ENCODE assay signal across 8 cellular contexts in genomic region chr2:73113634-73113958, GRCh38. TPM values are rescaled to one million over a fixed set of nuclear protein-coding genes. Genes with fewer than 3 reads are reported as not detected.
DNase-seq lines count a peak whose midpoint lies in the region; ATAC-seq, FAIRE-seq and TF ChIP-seq lines count a peak whose summit lies in the region.

No MANE protein-coding gene starts in this region.

- H3K27me3 ChIP-seq in bronchial epithelial cell (ENCODE audit: control insufficient read depth, insufficient read depth, low read length) (no peaks in the 10 kb centered on the region), aorta (ENCODE audit: control insufficient read depth in 1 of 2, insufficient read depth in 2 of 2, low read length in 1 of 2) (no peaks in the 10 kb centered on the region)

- intact Hi-C loops in mucosa of descending colon (cut with DNase I, micrococcal nuclease), result no loop called here
- intact Hi-C loops in aorta (cut with DNase I), result no loop called here

- H3K9me3 ChIP-seq in mucosa of descending colon (no peaks in the 10 kb centered on the region), aorta (ENCODE audit: control insufficient read depth, low read length) (no peaks in the 10 kb centered on the region)

- WGBS in aorta, 2 donors, result 1 to 6% methylated on average over 5 of the region's 5 CpGs

- POLR2A ChIA-PET in GM10248 (lab: Yijun Ruan, JAX), result no interaction called here

- H3K4me3 ChIP-seq in bronchial epithelial cell (ENCODE audit: low read depth, low read length), result peak overlapping the region; percentile 68
- H3K4me3 ChIP-seq in mucosa of descending colon, result peak overlapping the region; percentile 44
- H3K4me3 ChIP-seq in aorta (ENCODE audit: low read length in 2 of 2), result peak overlapping the region in 1 of 2 donors; percentile 99

- ATAC-seq in mucosa of descending colon, result no peak
- ATAC-seq in aorta (ENCODE audit: low FRiP score), result no peak

- no peak for TF ChIP-seq CTCF in bronchial epithelial cell (IDR thresholded peaks at IDR 0.05; ENCODE audit: insufficient read depth, low read length, severe bottlenecking)
- no peak for TF ChIP-seq CTCF in mucosa of descending colon (IDR thresholded peaks at IDR 0.05)
- no peak for TF ChIP-seq CTCF in GM10248 (IDR thresholded peaks at IDR 0.05; ENCODE audit: control extremely low read depth, extremely low read depth, low read depth, missing control alignments)

- CTCF ChIA-PET in GM10248 (lab: Yijun Ruan, JAX), result interaction anchor here (0.8 to 5.0 kb wide), 3 partner anchors 29 to 120 kb away, joined by 3 to 19 read pairs (median 5); no protein-coding TSS in a partner anchor

- peak overlapping the region; percentile 79 to 99 for H3K27ac ChIP-seq in aorta (ENCODE audit: low read depth in 1 of 2, low read length in 2 of 2)

- FAIRE-seq in bronchial epithelial cell (lab: Jason Lieb, UNC), result no peak

- H3K4me1 ChIP-seq in mucosa of descending colon (ENCODE audit: low read depth) (peaks cover 17% of the 10 kb centered on the region), aorta (ENCODE audit: control insufficient read depth in 1 of 2, insufficient read depth in 2 of 2, low read length in 2 of 2) (no peaks in the 10 kb centered on the region)

- H3K36me3 ChIP-seq in bronchial epithelial cell (ENCODE audit: control insufficient read depth, insufficient read depth, low read length), result no peaks in the 10 kb centered on the region
- no peaks in the 10 kb centered on the region for H3K36me3 ChIP-seq in mucosa of descending colon (ENCODE audit: low read depth)
- H3K36me3 ChIP-seq in aorta (ENCODE audit: control insufficient read depth in 1 of 2, insufficient read depth in 2 of 2, low read length in 1 of 2), result no peaks in the 10 kb centered on the region

- DNase-seq in stimulated activated CD8-positive, alpha-beta memory T cell treated with anti-CD3 and anti-CD28 coated beads, Interleukin-12 subunit alpha, Interleukin-12 subunit beta, amount 100 ng/mL, for 24 hours (ENCODE audit: extremely low read depth), result peak; percentile 15
- DNase-seq in stimulated activated CD8-positive, alpha-beta memory T cell treated with anti-CD3 and anti-CD28 coated beads, Interleukin-4, amount 100 ng/mL, for 48 hours, result no peak
- DNase-seq in bronchial epithelial cell (ENCODE audit: low read depth), result no peak
- DNase-seq in mucosa of descending colon, result no peak
- peak in 1 of 2 donors; percentile 67 for DNase-seq in aorta
- DNase-seq in SIG-M5 (lab: John Stamatoyannopoulos, UW), result no peak
- no peak for DNase-seq in glomerular visceral epithelial cell (ENCODE audit: extremely low spot score)
- no peak for DNase-seq in GM10248 (ENCODE audit: extremely low spot score)

RNA-seq across cellular contexts. Expression of gene RAB11FIP5, which starts 0.8 kb away (rescaled TPM):
- total RNA-seq in bronchial epithelial cell, result 19.5 and 21.9 TPM in 2 replicates
- total RNA-seq in mucosa of descending colon, result 10 to 100 TPM; 17.8 to 27.9 (median 18.3) TPM
- total RNA-seq in aorta, result 10 to 100 TPM; 48.7 to 51.5 TPM
- 10 to 100 TPM; 14.4 to 23.7 TPM for polyA plus RNA-seq in aorta

RNA-seq across cellular contexts. Expression of gene SFXN5, which starts 42.1 kb away (rescaled TPM):
- total RNA-seq in bronchial epithelial cell (5.3 and 8.2 TPM in 2 replicates), mucosa of descending colon (10 to 100 TPM; 22.2 to 30.9 (median 27.5) TPM), aorta (10 to 100 TPM; 12.6 to 20.7 TPM)
- polyA plus RNA-seq in aorta, result 10 to 100 TPM in 1 of 2 donors, 1 to 10 TPM in 1; 6.3 to 17.0 TPM
